In genomic region chr17:38572665-38573365, GRCh38 we compare ENCODE assay signal across 8 cellular contexts. TPM values are rescaled to one million over a fixed set of nuclear protein-coding genes. Genes with fewer than 3 reads are reported as not detected.
DNase-seq lines count a peak whose midpoint lies in the region; ATAC-seq, FAIRE-seq and TF ChIP-seq lines count a peak whose summit lies in the region.

No MANE protein-coding gene starts in this region.

- intact Hi-C loops in activated CD4-positive, alpha-beta T cell treated with anti-CD3 and anti-CD28 coated beads, Interleukin-2, amount 10 ng/mL, durations not matched to agents 24 days and 14 days (cut with micrococcal nuclease), result loop anchor here (5.0 kb wide), 1 partner anchor 1029 kb away; no protein-coding TSS in a partner anchor

- H3K9me3 ChIP-seq in parathyroid adenoma (ENCODE audit: control insufficient read depth, low read length), result no peaks in the 10 kb centered on the region

- ATAC-seq in GM18505 (IDR thresholded peaks at IDR 0.05; ENCODE audit: unreplicated experiment) (no peak), GM19463 (IDR thresholded peaks at IDR 0.05; ENCODE audit: unreplicated experiment) (no peak)

- H3K79me2 ChIP-seq in parathyroid adenoma, result no peaks in the 10 kb centered on the region

- POLR2A ChIA-PET in RWPE1 (lab: Yijun Ruan, JAX; ENCODE audit: low non-redundant PET), result no interaction called here

- no peaks in the 10 kb centered on the region for H3K9me3 Mint-ChIP-seq in activated CD4-positive, alpha-beta T cell treated with anti-CD3 and anti-CD28 coated beads, Interleukin-2, amount 10 ng/mL, durations not matched to agents 24 days and 14 days

- no peak overlapping the region for H3K9ac ChIP-seq in parathyroid adenoma

- CTCF ChIA-PET in RWPE1 (lab: Yijun Ruan, JAX), result interaction anchor here (0.5 kb wide), 1 partner anchor 1962 kb away, joined by 3 read pairs; no protein-coding TSS in a partner anchor

- H3K4me2 ChIP-seq in parathyroid adenoma (ENCODE audit: low read length), result peak overlapping the region; percentile 53

- H3K4me1 ChIP-seq in parathyroid adenoma, result peaks cover 11% of the 10 kb centered on the region

- no peak for TF ChIP-seq POLR2A in GM18505 (IDR thresholded peaks at IDR 0.05; ENCODE audit: borderline replicate concordance, extremely low read depth, insufficient read depth, insufficient read length)

- H3K27me3 ChIP-seq in parathyroid adenoma (ENCODE audit: control insufficient read depth, insufficient read depth, low read length), result no peaks in the 10 kb centered on the region

- H3K4me3 ChIP-seq in parathyroid adenoma (ENCODE audit: low read depth, low read length), result peak overlapping the region; percentile 55

- H3K36me3 Mint-ChIP-seq in activated CD4-positive, alpha-beta T cell treated with anti-CD3 and anti-CD28 coated beads, Interleukin-2, amount 10 ng/mL, durations not matched to agents 24 days and 14 days (ENCODE audit: low read depth), result no peaks in the 10 kb centered on the region

- no peaks in the 10 kb centered on the region for H3K36me3 ChIP-seq in parathyroid adenoma (ENCODE audit: control insufficient read depth, insufficient read depth, low read length)

- no peak for FAIRE-seq in frontal cortex (lab: Jason Lieb, UNC)

- DNase-seq in activated CD4-positive, alpha-beta T cell treated with anti-CD3 and anti-CD28 coated beads, Interleukin-2, amount 10 ng/mL, durations not matched to agents 24 days and 14 days, result no peak
- no peak for DNase-seq in activated CD4-positive, alpha-beta T cell treated with anti-CD3 and anti-CD28 coated beads, Interleukin-2, amount 50 U/mL, for 1 hour
- DNase-seq in NCI-H345 treated with DMSO at 0.1 percent for 48 hours (lab: John Stamatoyannopoulos, UW; ENCODE audit: unreplicated experiment) (peak; percentile 27), frontal cortex (ENCODE audit: low spot score in 2 of 2) (peak; percentile 76 to 83), RWPE1 (ENCODE audit: low spot score) (no peak)

- peak overlapping the region; percentile 24 for H3K4me3 Mint-ChIP-seq in activated CD4-positive, alpha-beta T cell treated with anti-CD3 and anti-CD28 coated beads, Interleukin-2, amount 10 ng/mL, durations not matched to agents 24 days and 14 days

- no peak overlapping the region for H3K27ac ChIP-seq in parathyroid adenoma
- no peak overlapping the region for H3K27ac ChIP-seq in RWPE1

- TF ChIP-seq CTCF in parathyroid adenoma (IDR thresholded peaks at IDR 0.05) (no peak), RWPE1 (conservative IDR thresholded peaks at IDR 0.05; ENCODE audit: low read depth) (no peak)

- H2AFZ ChIP-seq in parathyroid adenoma, result peak overlapping the region; percentile 68

- peaks cover 2% of the 10 kb centered on the region for H3K4me1 Mint-ChIP-seq in activated CD4-positive, alpha-beta T cell treated with anti-CD3 and anti-CD28 coated beads, Interleukin-2, amount 10 ng/mL, durations not matched to agents 24 days and 14 days

- H3K27me3 Mint-ChIP-seq in activated CD4-positive, alpha-beta T cell treated with anti-CD3 and anti-CD28 coated beads, Interleukin-2, amount 10 ng/mL, durations not matched to agents 24 days and 14 days, result peaks cover 82% of the 10 kb centered on the region

- H3K27ac Mint-ChIP-seq in activated CD4-positive, alpha-beta T cell treated with anti-CD3 and anti-CD28 coated beads, Interleukin-2, amount 10 ng/mL, durations not matched to agents 24 days and 14 days, result peak overlapping the region; percentile 7

RNA-seq across cellular contexts. Expression of gene SRCIN1, which starts 32.9 kb away (rescaled TPM):
- 0.21 and 0.26 TPM in 2 replicates for total RNA-seq in activated CD4-positive, alpha-beta T cell treated with anti-CD3 and anti-CD28 coated beads, Interleukin-2, amount 10 ng/mL, durations not matched to agents 24 days and 14 days
- total RNA-seq in frontal cortex, result 23.6 TPM

Comparison
In these comparisons a context has a peak if more than half of its experiments do, and no peak if none do; other contexts are left out.
1. DNase-seq: peak in NCI-H345 treated with DMSO at 0.1 percent for 48 hours (single experiment) and frontal cortex (2 of 2); none in activated CD4-positive, alpha-beta T cell treated with anti-CD3 and anti-CD28 coated beads, Interleukin-2, amount 10 ng/mL, durations not matched to agents 24 days and 14 days (single experiment), activated CD4-positive, alpha-beta T cell treated with anti-CD3 and anti-CD28 coated beads, Interleukin-2, amount 50 U/mL, for 1 hour (single experiment) and RWPE1 (single experiment).
2. RNA of gene SRCIN1, which starts 32.9 kb away (total RNA-seq): 23.6 TPM in frontal cortex (single experiment); 0.21 to 0.26 TPM in activated CD4-positive, alpha-beta T cell treated with anti-CD3 and anti-CD28 coated beads, Interleukin-2, amount 10 ng/mL, durations not matched to agents 24 days and 14 days; every median in the first group is over 10 times any median in the second.